ENCODE assay signal across 8 cellular contexts in genomic region chr17:80454557-80455327, GRCh38. TPM values are rescaled to one million over a fixed set of nuclear protein-coding genes. Genes with fewer than 3 reads are reported as not detected.
DNase-seq lines count a peak whose midpoint lies in the region; ATAC-seq, FAIRE-seq and TF ChIP-seq lines count a peak whose summit lies in the region.

No MANE protein-coding gene starts in this region.

- H3K36me3 ChIP-seq in heart left ventricle: no peaks in the 10 kb centered on the region

- ATAC-seq in HG02798 (IDR thresholded peaks at IDR 0.05; ENCODE audit: poor library complexity, unreplicated experiment): peak; percentile 92
- ATAC-seq in heart left ventricle: peak; percentile 93 to 97 (median 96)

- H3K27ac ChIP-seq in adipose tissue (ENCODE audit: low read depth, low read length) (peak overlapping the region; percentile 75), heart left ventricle (peak overlapping the region; percentile 88 to 99 (median 96))

- H3K9me3 Mint-ChIP-seq in type B pancreatic cell: no peaks in the 10 kb centered on the region

- peak overlapping the region; percentile 43 to 88 (median 72) for H3K4me3 ChIP-seq in heart left ventricle

- H3K27ac Mint-ChIP-seq in type B pancreatic cell: peak overlapping the region; percentile 94

- intact Hi-C loops in heart left ventricle (cut with DNase I): loop anchor here in 1 of 10 donors (1.0 kb wide), 1 partner anchor 39 kb away; the partner anchor contains the start of gene ENDOV

- 0 to 2% (median 1%) methylated on average over 72 to 87 of the region's 87 CpGs for WGBS in adipose tissue, 3 donors
- 0 to 2% (median 1%) methylated on average over 10 to 87 of the region's 87 CpGs for WGBS in heart left ventricle, 4 donors

- H3K4me1 ChIP-seq in heart left ventricle: peaks cover 0 to 36% (median 22%) of the 10 kb centered on the region in 12 donors

- peaks cover 22% of the 10 kb centered on the region for H3K27me3 Mint-ChIP-seq in type B pancreatic cell

- FAIRE-seq in GM12891 (lab: Jason Lieb, UNC): peak; percentile 100

- H3K4me1 Mint-ChIP-seq in type B pancreatic cell (ENCODE audit: unreplicated experiment): peaks cover 12% of the 10 kb centered on the region

- H3K36me3 Mint-ChIP-seq in type B pancreatic cell: no peaks in the 10 kb centered on the region

- H3K9me3 ChIP-seq in heart left ventricle: no peaks in the 10 kb centered on the region

- peak; percentile 86 for TF ChIP-seq POLR2A in GM12891 (IDR thresholded peaks at IDR 0.05; ENCODE audit: low read depth, low read length)
- TF ChIP-seq POLR2A in heart left ventricle (IDR thresholded peaks at IDR 0.05): peak in 1 of 2 donors; percentile 93

- DNase-seq in GM12891 (ENCODE audit: insufficient read length, low spot score): peak; percentile 100
- peak; percentile 78 for DNase-seq in NCI-H1417 treated with DMSO at 0.1 percent for 48 hours (lab: John Stamatoyannopoulos, UW)
- DNase-seq in SW 1271 (lab: John Stamatoyannopoulos, UW): peak; percentile 82 to 90
- peak; percentile 97 to 99 (median 98) for DNase-seq in heart left ventricle
- DNase-seq in pons (ENCODE audit: low spot score): peak; percentile 94
- peak; percentile 98 for DNase-seq in type B pancreatic cell (ENCODE audit: extremely low spot score, unreplicated experiment)

- peak overlapping the region; percentile 92 for H3K4me3 Mint-ChIP-seq in type B pancreatic cell

- no peaks in the 10 kb centered on the region for H3K27me3 ChIP-seq in heart left ventricle

- no peak for TF ChIP-seq CTCF in heart left ventricle (IDR thresholded peaks at IDR 0.05)
- no peak for TF ChIP-seq CTCF in type B pancreatic cell (conservative IDR thresholded peaks at IDR 0.05)

TF ChIP-seq in GM12891, 5 proteins besides CTCF, POLR2A, EP300 and RAD21:
- TF ChIP-seq PAX5 (IDR thresholded peaks at IDR 0.05; ENCODE audit: insufficient read depth, low read length, severe bottlenecking): no peak
- peak; percentile 94 for TF ChIP-seq POLR2AphosphoS5 (IDR thresholded peaks at IDR 0.05; ENCODE audit: low read depth, low read length)
- peak; percentile 79 for TF ChIP-seq POU2F2 (IDR thresholded peaks at IDR 0.05; ENCODE audit: low read depth, low read length)
- peak; percentile 88 for TF ChIP-seq TAF1 (IDR thresholded peaks at IDR 0.05; ENCODE audit: low read depth, low read length)
- no peak for TF ChIP-seq SPI1 (IDR thresholded peaks at IDR 0.05; ENCODE audit: low read depth, low read length)

RNA-seq across cellular contexts. Expression of gene NPTX1, which starts 21.7 kb away (rescaled TPM):
- 0.05 TPM for polyA plus RNA-seq in GM12891 (2012; ENCODE audit: low read depth, missing spikeins)
- under 1 TPM in 2 of 3 donors, not detected in 1; 0.05 to 0.19 TPM for polyA plus RNA-seq in adipose tissue
- under 1 TPM in 3 of 9 donors, not detected in 6; 0.07 to 0.58 (median 0.12) TPM for total RNA-seq in heart left ventricle
- under 1 TPM in 1 of 2 donors, not detected in 1; 0.01 TPM for polyA plus RNA-seq in heart left ventricle
- total RNA-seq in type B pancreatic cell (ENCODE audit: low replicate concordance): 1.7 and 4.7 TPM in 2 replicates

RNA-seq across cellular contexts. Expression of gene ENDOV, which starts 39.8 kb away (rescaled TPM):
- polyA plus RNA-seq in GM12891 (2012; ENCODE audit: low read depth, missing spikeins): 9.1 TPM
- polyA plus RNA-seq in adipose tissue (10 to 100 TPM; 10.3 to 19.8 (median 10.5) TPM), heart left ventricle (1 to 10 TPM; 8.5 TPM)
- total RNA-seq in heart left ventricle (10 to 100 TPM in 5 of 9 donors, 1 to 10 TPM in 4; 4.2 to 16.2 (median 11.2) TPM), type B pancreatic cell (ENCODE audit: low replicate concordance) (30.7 and 38.9 TPM in 2 replicates)

Comparison
In these comparisons a context has a peak if more than half of its experiments do, and no peak if none do; other contexts are left out.
1. Peak in every context shown above with its lines: DNase-seq, ATAC-seq, H3K4me3 ChIP-seq and H3K27ac ChIP-seq.